Comparison of ENCODE assay signal across 16 cellular contexts in genomic region chr17:35789044-35789443, GRCh38. TPM values are rescaled to one million over a fixed set of nuclear protein-coding genes. Genes with fewer than 3 reads are reported as not detected.
DNase-seq lines count a peak whose midpoint lies in the region; ATAC-seq and TF ChIP-seq lines count a peak whose summit lies in the region.
"Had no signal": no experiment of that assay in that cellular context is flagged by ENCODE, and none has a peak within 500 bp of the region (broad histone marks: within the 10 kb centered on the region; RNA-seq: fewer than 3 reads in every experiment).

No MANE protein-coding gene starts in this region.

- peaks cover 56% of the 10 kb centered on the region for H3K4me1 Mint-ChIP-seq in MCF 10A (ENCODE audit: insufficient read depth, unreplicated experiment)
- peaks cover 2 to 72% (median 49%) of the 10 kb centered on the region in 7 donors for H3K4me1 Mint-ChIP-seq in naive thymus-derived CD4-positive, alpha-beta T cell
- no peaks in the 10 kb centered on the region for H3K4me1 Mint-ChIP-seq in activated T-helper 17 cell treated with anti-CD3 and anti-CD28 coated beads, Interleukin-2, amount 50 U/mL, for 72 hours
- H3K4me1 Mint-ChIP-seq: naive B cell had no signal

- TF ChIP-seq EP300 in esophagus muscularis mucosa (IDR thresholded peaks at IDR 0.05), result no peak

- no peak for ATAC-seq in naive thymus-derived CD4-positive, alpha-beta T cell
- no peak for ATAC-seq in upper lobe of right lung
- no peak for ATAC-seq in activated T-helper 17 cell treated with anti-CD3 and anti-CD28 coated beads, Interleukin-2, amount 50 U/mL, for 72 hours (replicated peaks)

- H3K27ac Mint-ChIP-seq in MCF 10A (ENCODE audit: low read depth, unreplicated experiment), result peak overlapping the region; percentile 85
- peak overlapping the region in 8 of 9 donors; percentile 2 to 84 (median 66) for H3K27ac Mint-ChIP-seq in naive thymus-derived CD4-positive, alpha-beta T cell
- H3K27ac Mint-ChIP-seq in activated T-helper 17 cell treated with anti-CD3 and anti-CD28 coated beads, Interleukin-2, amount 50 U/mL, for 72 hours, result no peak overlapping the region
- H3K27ac Mint-ChIP-seq: naive B cell had no signal

- H3K36me3 Mint-ChIP-seq in MCF 10A (ENCODE audit: insufficient read depth, unreplicated experiment), result peaks cover 27% of the 10 kb centered on the region
- no peaks in the 10 kb centered on the region for H3K36me3 Mint-ChIP-seq in naive thymus-derived CD4-positive, alpha-beta T cell
- no peaks in the 10 kb centered on the region for H3K36me3 Mint-ChIP-seq in activated T-helper 17 cell treated with anti-CD3 and anti-CD28 coated beads, Interleukin-2, amount 50 U/mL, for 72 hours (ENCODE audit: low read depth)
- H3K36me3 Mint-ChIP-seq: naive B cell had no signal

- DNase-seq in MCF 10A (ENCODE audit: unreplicated experiment) (no peak), breast epithelium (ENCODE audit: low spot score in 2 of 2) (no peak), esophagus muscularis mucosa (ENCODE audit: extremely low spot score) (no peak), upper lobe of right lung (no peak), NCI-H446 treated with DMSO at 0.1 percent for 48 hours (lab: John Stamatoyannopoulos, UW) (no peak), C1 segment of cervical spinal cord (lab: John Stamatoyannopoulos, UW) (no peak)
- DNase-seq in naive thymus-derived CD4-positive, alpha-beta T cell, result no peak
- DNase-seq: activated CD4-positive, alpha-beta T cell treated with anti-CD3 and anti-CD28 coated beads, Interleukin-2, amount 50 U/mL, for 48 hours; activated effector memory CD4-positive, alpha-beta T cell treated with anti-CD3 and anti-CD28 coated beads, Interleukin-2, amount 50 U/mL, for 16 hours; erythroblast; naive B cell; NCI-H446; Peyer's patch had no signal

- TF ChIP-seq CTCF in MCF 10A (IDR thresholded peaks at IDR 0.05; ENCODE audit: unreplicated experiment), result no peak
- no peak for TF ChIP-seq CTCF in breast epithelium (IDR thresholded peaks at IDR 0.05)
- TF ChIP-seq CTCF in esophagus muscularis mucosa (IDR thresholded peaks at IDR 0.05), result no peak
- TF ChIP-seq CTCF in upper lobe of right lung (IDR thresholded peaks at IDR 0.05), result no peak

- WGBS in esophagus muscularis mucosa, result 33% methylated on average over 2 of the region's 2 CpGs

- intact Hi-C loops in MCF 10A (cut with micrococcal nuclease), result no loop called here
- intact Hi-C loops in breast epithelium (cut with DNase I; ENCODE audit: low total_unique reads), result no loop called here
- intact Hi-C loops in esophagus muscularis mucosa (cut with DNase I), result no loop called here
- intact Hi-C loops in naive thymus-derived CD4-positive, alpha-beta T cell (cut with micrococcal nuclease), result loop anchor here in 1 of 2 donors (2.0 kb wide), 1 partner anchor 16 kb away; no protein-coding TSS in a partner anchor
- intact Hi-C loops in upper lobe of right lung (cut with DNase I), result no loop called here

- peak overlapping the region; percentile 52 for H3K4me3 Mint-ChIP-seq in MCF 10A (ENCODE audit: unreplicated experiment)
- H3K4me3 Mint-ChIP-seq in naive thymus-derived CD4-positive, alpha-beta T cell, result peak overlapping the region in 9 of 10 donors; percentile 30 to 78 (median 58)
- no peak overlapping the region for H3K4me3 Mint-ChIP-seq in activated T-helper 17 cell treated with anti-CD3 and anti-CD28 coated beads, Interleukin-2, amount 50 U/mL, for 72 hours
- H3K4me3 Mint-ChIP-seq: naive B cell had no signal

- CTCF ChIA-PET in MCF 10A (lab: Yijun Ruan, JAX), result interaction anchor here (0.6 to 6.2 kb wide), 11 partner anchors 8 to 25 kb away, joined by 3 to 48 read pairs (median 7); partner anchors contain the start of gene TAF15
- CTCF ChIA-PET in naive thymus-derived CD4-positive, alpha-beta T cell (lab: Charles Lee), result interaction anchor here (0.9 to 3.7 kb wide), 5 partner anchors 9 to 25 kb away, joined by 3 to 23 read pairs (median 5); partner anchors contain the start of gene TAF15

- H3K4me1 ChIP-seq in breast epithelium, result no peaks in the 10 kb centered on the region
- peaks cover 24 to 94% (median 92%) of the 10 kb centered on the region in 4 donors for H3K4me1 ChIP-seq in esophagus muscularis mucosa
- peaks cover 0 to 29% of the 10 kb centered on the region in 2 donors for H3K4me1 ChIP-seq in naive thymus-derived CD4-positive, alpha-beta T cell (ENCODE audit: control insufficient read depth in 2 of 2, insufficient read depth in 2 of 2, low read length in 2 of 2)
- peaks cover 26% of the 10 kb centered on the region for H3K4me1 ChIP-seq in upper lobe of right lung

- TF ChIP-seq POLR2A in breast epithelium (IDR thresholded peaks at IDR 0.05), result no peak
- TF ChIP-seq POLR2A in esophagus muscularis mucosa (IDR thresholded peaks at IDR 0.05; ENCODE audit: low read depth), result no peak

- POLR2A ChIA-PET in MCF 10A (lab: Yijun Ruan, JAX), result interaction anchor here (0.8 to 27.6 kb wide), 6 partner anchors 10 to 356 kb away, joined by 3 to 736 read pairs (median 36); partner anchors contain the start of gene TAF15
- POLR2A ChIA-PET in naive thymus-derived CD4-positive, alpha-beta T cell (lab: Charles Lee), result interaction anchor here (0.8 to 1.8 kb wide), 3 partner anchors 8 to 24 kb away, joined by 3 to 4 read pairs (median 3); no protein-coding TSS in a partner anchor

- H3K27me3 ChIP-seq in breast epithelium, result peaks cover 0 to 7% of the 10 kb centered on the region in 2 donors
- H3K27me3 ChIP-seq in esophagus muscularis mucosa, result no peaks in the 10 kb centered on the region
- H3K27me3 ChIP-seq in naive thymus-derived CD4-positive, alpha-beta T cell (ENCODE audit: control insufficient read depth in 2 of 2, insufficient read depth in 2 of 2, low read length in 2 of 2), result no peaks in the 10 kb centered on the region
- no peaks in the 10 kb centered on the region for H3K27me3 ChIP-seq in upper lobe of right lung
- H3K27me3 ChIP-seq: Peyer's patch had no signal

- no peaks in the 10 kb centered on the region for H3K9me3 Mint-ChIP-seq in MCF 10A (ENCODE audit: unreplicated experiment)
- no peaks in the 10 kb centered on the region for H3K9me3 Mint-ChIP-seq in naive thymus-derived CD4-positive, alpha-beta T cell
- no peaks in the 10 kb centered on the region for H3K9me3 Mint-ChIP-seq in activated T-helper 17 cell treated with anti-CD3 and anti-CD28 coated beads, Interleukin-2, amount 50 U/mL, for 72 hours
- H3K9me3 Mint-ChIP-seq: naive B cell had no signal

- no peak overlapping the region for H3K4me3 ChIP-seq in breast epithelium
- H3K4me3 ChIP-seq in esophagus muscularis mucosa, result no peak overlapping the region
- H3K4me3 ChIP-seq in naive thymus-derived CD4-positive, alpha-beta T cell (ENCODE audit: low read length), result no peak overlapping the region
- no peak overlapping the region for H3K4me3 ChIP-seq in upper lobe of right lung
- H3K4me3 ChIP-seq: Peyer's patch had no signal

- H3K36me3 ChIP-seq in breast epithelium, result no peaks in the 10 kb centered on the region
- H3K36me3 ChIP-seq in esophagus muscularis mucosa, result no peaks in the 10 kb centered on the region
- no peaks in the 10 kb centered on the region for H3K36me3 ChIP-seq in naive thymus-derived CD4-positive, alpha-beta T cell (ENCODE audit: control insufficient read depth in 2 of 3, insufficient read depth in 3 of 3, low read length in 3 of 3)
- H3K36me3 ChIP-seq in upper lobe of right lung, result no peaks in the 10 kb centered on the region
- H3K36me3 ChIP-seq: Peyer's patch had no signal

- H3K9me3 ChIP-seq in breast epithelium, result no peaks in the 10 kb centered on the region
- H3K9me3 ChIP-seq in esophagus muscularis mucosa, result no peaks in the 10 kb centered on the region
- no peaks in the 10 kb centered on the region for H3K9me3 ChIP-seq in naive thymus-derived CD4-positive, alpha-beta T cell (ENCODE audit: control insufficient read depth in 2 of 3, low read length in 3 of 3)
- no peaks in the 10 kb centered on the region for H3K9me3 ChIP-seq in upper lobe of right lung
- H3K9me3 ChIP-seq: Peyer's patch had no signal

- TSS peak; percentile 69 for BruUV-seq in MCF 10A (replicated peaks; lab: Mats Ljungman, UMichigan)

- no peaks in the 10 kb centered on the region for H3K27me3 Mint-ChIP-seq in MCF 10A (ENCODE audit: insufficient read depth, unreplicated experiment)
- peaks cover 0 to 65% (median 7%) of the 10 kb centered on the region in 5 donors for H3K27me3 Mint-ChIP-seq in naive thymus-derived CD4-positive, alpha-beta T cell
- H3K27me3 Mint-ChIP-seq in activated T-helper 17 cell treated with anti-CD3 and anti-CD28 coated beads, Interleukin-2, amount 50 U/mL, for 72 hours, result peaks cover 15% of the 10 kb centered on the region

- H3K27ac ChIP-seq in breast epithelium (peak overlapping the region in 1 of 2 donors; percentile 55), esophagus muscularis mucosa (replicated peaks in 1 of 4) (peak overlapping the region; percentile 76 to 85 (median 80)), upper lobe of right lung (peak overlapping the region; percentile 38)
- peak overlapping the region; percentile 37 for H3K27ac ChIP-seq in naive thymus-derived CD4-positive, alpha-beta T cell (ENCODE audit: low read depth, low read length)

RNA-seq across cellular contexts. Expression of gene MMP28, which starts 6.4 kb away (rescaled TPM):
- total RNA-seq in MCF 10A (2022), result 22.3 and 27.4 TPM in 2 replicates
- total RNA-seq in breast epithelium, result 10 to 100 TPM in 2 of 3 donors, 1 to 10 TPM in 1; 5.6 to 25.6 (median 12.3) TPM
- total RNA-seq in esophagus muscularis mucosa, result 100 to 1,000 TPM in 2 of 4 donors, 10 to 100 TPM in 2; 75.5 to 150 (median 116) TPM
- total RNA-seq in naive thymus-derived CD4-positive, alpha-beta T cell, result 10 to 100 TPM in 3 of 5 experiments, 1 to 10 TPM in 1, not detected in 1; 2.9 to 15.1 (median 14.0) TPM
- 10 to 100 TPM; 19.7 to 33.1 TPM for polyA plus RNA-seq in naive thymus-derived CD4-positive, alpha-beta T cell
- total RNA-seq in upper lobe of right lung, result 55.6 TPM
- total RNA-seq in activated T-helper 17 cell treated with anti-CD3 and anti-CD28 coated beads, Interleukin-2, amount 50 U/mL, for 72 hours, result not detected
- total RNA-seq: A673 had no signal

RNA-seq across cellular contexts. Expression of gene TAF15, which starts 20.2 kb away (rescaled TPM):
- total RNA-seq in MCF 10A (2022), result 284 and 337 TPM in 2 replicates
- total RNA-seq in breast epithelium, result 10 to 100 TPM; 65.5 to 76.8 (median 72.8) TPM
- total RNA-seq in esophagus muscularis mucosa, result 100 to 1,000 TPM in 3 of 4 donors, 10 to 100 TPM in 1; 93.8 to 140 (median 122) TPM
- total RNA-seq in naive thymus-derived CD4-positive, alpha-beta T cell, result 100 to 1,000 TPM; 162 to 281 (median 243) TPM
- 10 to 100 TPM; 27.8 to 30.2 TPM for polyA plus RNA-seq in naive thymus-derived CD4-positive, alpha-beta T cell
- total RNA-seq in upper lobe of right lung, result 142 TPM
- 100 to 1,000 TPM; 240 to 282 TPM for total RNA-seq in activated T-helper 17 cell treated with anti-CD3 and anti-CD28 coated beads, Interleukin-2, amount 50 U/mL, for 72 hours

RNA-seq across cellular contexts. Expression of gene C17orf50, which starts 28.4 kb away (rescaled TPM):
- not detected in 2 replicates for total RNA-seq in MCF 10A (2022)
- not detected for total RNA-seq in breast epithelium
- not detected for total RNA-seq in esophagus muscularis mucosa
- total RNA-seq in naive thymus-derived CD4-positive, alpha-beta T cell, result not detected
- polyA plus RNA-seq in naive thymus-derived CD4-positive, alpha-beta T cell, result under 1 TPM in 1 of 2 donors, not detected in 1; 0.27 TPM
- not detected for total RNA-seq in upper lobe of right lung
- not detected for total RNA-seq in activated T-helper 17 cell treated with anti-CD3 and anti-CD28 coated beads, Interleukin-2, amount 50 U/mL, for 72 hours
- total RNA-seq: A673, Peyer's patch, ureter had no signal

RNA-seq across cellular contexts. Expression of gene GAS2L2, which starts 36.0 kb away (rescaled TPM):
- 0.23 and 0.39 TPM in 2 replicates for total RNA-seq in MCF 10A (2022)
- total RNA-seq in breast epithelium, result under 1 TPM; 0.29 to 0.33 (median 0.32) TPM
- total RNA-seq in esophagus muscularis mucosa, result under 1 TPM; 0.42 to 0.80 (median 0.48) TPM
- total RNA-seq in naive thymus-derived CD4-positive, alpha-beta T cell, result under 1 TPM in 4 of 5 experiments, not detected in 1; 0.16 to 0.49 (median 0.24) TPM
- polyA plus RNA-seq in naive thymus-derived CD4-positive, alpha-beta T cell, result not detected
- not detected for total RNA-seq in upper lobe of right lung
- not detected for total RNA-seq in activated T-helper 17 cell treated with anti-CD3 and anti-CD28 coated beads, Interleukin-2, amount 50 U/mL, for 72 hours
- total RNA-seq: A673, Peyer's patch, ureter had no signal

RNA-seq across cellular contexts. Expression of gene RASL10B, which starts 57.6 kb away (rescaled TPM):
- total RNA-seq in MCF 10A (2022), result 0.09 and 0.10 TPM in 2 replicates
- 10 to 100 TPM in 2 of 3 donors, 1 to 10 TPM in 1; 5.9 to 27.8 (median 11.1) TPM for total RNA-seq in breast epithelium
- total RNA-seq in esophagus muscularis mucosa, result 10 to 100 TPM; 10.3 to 28.1 (median 17.4) TPM
- total RNA-seq in naive thymus-derived CD4-positive, alpha-beta T cell, result under 1 TPM; 0.34 to 0.76 (median 0.60) TPM
- under 1 TPM; 0.14 to 0.37 TPM for polyA plus RNA-seq in naive thymus-derived CD4-positive, alpha-beta T cell
- total RNA-seq in upper lobe of right lung, result 2.2 TPM
- total RNA-seq in activated T-helper 17 cell treated with anti-CD3 and anti-CD28 coated beads, Interleukin-2, amount 50 U/mL, for 72 hours, result under 1 TPM; 0.16 to 0.63 TPM
